ENCODE assay signal across 10 cellular contexts in genomic region chr1:168636642-168637111, GRCh38.
DNase-seq lines count a peak whose midpoint lies in the region; ATAC-seq and TF ChIP-seq lines count a peak whose summit lies in the region.
"Had no signal": no experiment of that assay in that cellular context is flagged by ENCODE, and none has a peak within 500 bp of the region (broad histone marks: within the 10 kb centered on the region; RNA-seq: fewer than 3 reads in every experiment).

No MANE protein-coding gene starts in this region.

- WGBS in esophagus muscularis mucosa, result 8% methylated on average over 1 of the region's 1 CpG
- no CpG with 5 or more reads among the region's 1 CpG for WGBS in mesodermal cell (ENCODE audit: insufficient coverage in 2 of 2), 2 experiments
- WGBS in aorta, 2 donors, result 0 to 4% methylated on average over 1 of the region's 1 CpG

- H3K27ac ChIP-seq in esophagus muscularis mucosa (replicated peaks in 1 of 4) (peak overlapping the region; percentile 72 to 77 (median 74)), mesodermal cell (ENCODE audit: low read depth, low read length, severe bottlenecking) (peak overlapping the region; percentile 26), aorta (ENCODE audit: low read depth in 1 of 2, low read length in 2 of 2) (peak overlapping the region; percentile 25 to 49)
- H3K27ac ChIP-seq: WERI-Rb-1 had no signal

- no peak for TF ChIP-seq CTCF in esophagus muscularis mucosa (IDR thresholded peaks at IDR 0.05)

- intact Hi-C loops in esophagus muscularis mucosa (cut with DNase I) (no loop called here), aorta (cut with DNase I) (no loop called here)

- no peak for TF ChIP-seq POLR2A in esophagus muscularis mucosa (IDR thresholded peaks at IDR 0.05; ENCODE audit: low read depth)

- TF ChIP-seq EP300 in esophagus muscularis mucosa (IDR thresholded peaks at IDR 0.05), result peak; percentile 72

- DNase-seq in NCI-H510A treated with DMSO at 0.1 percent for 48 hours (lab: John Stamatoyannopoulos, UW) (peak; percentile 2), NCI-H510A (lab: John Stamatoyannopoulos, UW) (no peak), esophagus muscularis mucosa (ENCODE audit: extremely low spot score) (no peak), aorta (no peak), DMS79 treated with DMSO at 0.1 percent for 48 hours (lab: John Stamatoyannopoulos, UW) (no peak), NCI-H82 (lab: John Stamatoyannopoulos, UW) (no peak)
- DNase-seq: naive B cell, WERI-Rb-1 had no signal

- H3K27me3 ChIP-seq in esophagus muscularis mucosa (no peaks in the 10 kb centered on the region), aorta (ENCODE audit: control insufficient read depth in 1 of 2, insufficient read depth in 2 of 2, low read length in 1 of 2) (no peaks in the 10 kb centered on the region)

- H3K4me1 ChIP-seq in esophagus muscularis mucosa (peaks cover 0 to 34% (median 26%) of the 10 kb centered on the region in 4 donors), mesodermal cell (ENCODE audit: control insufficient read depth, insufficient read depth, low read length, poor library complexity, severe bottlenecking) (no peaks in the 10 kb centered on the region), aorta (ENCODE audit: control insufficient read depth in 1 of 2, insufficient read depth in 2 of 2, low read length in 2 of 2) (peaks cover 0 to 4% of the 10 kb centered on the region in 2 donors)

- no peaks in the 10 kb centered on the region for H3K36me3 ChIP-seq in esophagus muscularis mucosa
- H3K36me3 ChIP-seq in mesodermal cell (ENCODE audit: control insufficient read depth, insufficient read depth, low read length), result no peaks in the 10 kb centered on the region
- no peaks in the 10 kb centered on the region for H3K36me3 ChIP-seq in aorta (ENCODE audit: control insufficient read depth in 1 of 2, insufficient read depth in 2 of 2, low read length in 1 of 2)
- H3K36me3 ChIP-seq: WERI-Rb-1 had no signal

- H3K4me3 ChIP-seq in esophagus muscularis mucosa (no peak overlapping the region), mesodermal cell (ENCODE audit: extremely low read depth, insufficient read depth, low read length, poor library complexity, severe bottlenecking) (no peak overlapping the region), aorta (ENCODE audit: low read length in 2 of 2) (no peak overlapping the region)

- H3K9me3 ChIP-seq in esophagus muscularis mucosa (no peaks in the 10 kb centered on the region), mesodermal cell (ENCODE audit: control insufficient read depth, low read length) (no peaks in the 10 kb centered on the region), aorta (ENCODE audit: control insufficient read depth, low read length) (no peaks in the 10 kb centered on the region)

- ATAC-seq in aorta (ENCODE audit: low FRiP score) (peak; percentile 71), HG03175 (IDR thresholded peaks at IDR 0.05; ENCODE audit: unreplicated experiment) (no peak)
